Comparison of ENCODE assay signal across 9 cellular contexts in genomic region chr2:174729797-174730529, GRCh38. TPM values are rescaled to one million over a fixed set of nuclear protein-coding genes. Genes with fewer than 3 reads are reported as not detected.
A peak's percentile ranks its signal among the peaks of the same experiment; 100 is the strongest.
DNase-seq lines count a peak whose midpoint lies in the region; ATAC-seq, FAIRE-seq and TF ChIP-seq lines count a peak whose summit lies in the region.
"Had no signal": no experiment of that assay in that cellular context is flagged by ENCODE, and none has a peak within 500 bp of the region (broad histone marks: within the 10 kb centered on the region; RNA-seq: fewer than 3 reads in every experiment).

No MANE protein-coding gene starts in this region.

- WGBS in transverse colon (ENCODE audit: low coverage in 1 of 2), 2 donors, result 14% methylated on average over 52 of the region's 56 CpGs; no CpG with 5 or more reads in 1 of the 2 donors

- no peaks in the 10 kb centered on the region for H3K36me3 ChIP-seq in GM06990 (ENCODE audit: control insufficient read depth, insufficient read depth, low read length)
- no peaks in the 10 kb centered on the region for H3K36me3 ChIP-seq in transverse colon
- H3K36me3 ChIP-seq in SJCRH30, result no peaks in the 10 kb centered on the region

- ATAC-seq in naive thymus-derived CD8-positive, alpha-beta T cell, result peak; percentile 81

- H3K27me3 ChIP-seq in GM06990 (replicated peaks; ENCODE audit: control insufficient read depth, insufficient read depth, low read length), result no peaks in the 10 kb centered on the region; the same call in 1 of the 2 replicates
- peaks cover 45% of the 10 kb centered on the region for H3K27me3 ChIP-seq in transverse colon
- no peaks in the 10 kb centered on the region for H3K27me3 ChIP-seq in SJCRH30

- DNase-seq in GM06990 (ENCODE audit: extremely low read depth, insufficient read length) (no peak), epithelial cell of esophagus (ENCODE audit: low read depth) (peak; percentile 18), transverse colon (no peak), SJCRH30 (no peak), GM12891 (ENCODE audit: insufficient read length, low spot score) (no peak), SKM-1 treated with dmso at 0.1 percent for 144 hours (lab: John Stamatoyannopoulos, UW; ENCODE audit: unreplicated experiment) (no peak)
- DNase-seq in activated CD4-positive, alpha-beta T cell treated with anti-CD3 and anti-CD28 coated beads, Interleukin-2, amount 50 U/mL, for 24 hours (ENCODE audit: low read depth in 1 of 2, low spot score in 1 of 2), result peak; percentile 32 to 42
- DNase-seq in naive thymus-derived CD8-positive, alpha-beta T cell, result peak in 8 of 10 donors; percentile 10 to 65 (median 36)

- no peak for TF ChIP-seq EP300 in transverse colon (IDR thresholded peaks at IDR 0.05; ENCODE audit: low read depth)

- TF ChIP-seq CTCF in GM06990 (IDR thresholded peaks at IDR 0.05; ENCODE audit: insufficient read depth, low read length, poor library complexity, severe bottlenecking) (no peak), epithelial cell of esophagus (IDR thresholded peaks at IDR 0.05; ENCODE audit: insufficient read depth, low read depth, low read length, missing control alignments) (no peak), transverse colon (IDR thresholded peaks at IDR 0.05) (no peak)

- H3K27ac Mint-ChIP-seq in naive thymus-derived CD8-positive, alpha-beta T cell, result peak overlapping the region in 7 of 10 donors; percentile 37 to 85 (median 76)

- H3K4me1 Mint-ChIP-seq in naive thymus-derived CD8-positive, alpha-beta T cell, result peaks cover 15 to 29% (median 23%) of the 10 kb centered on the region in 4 donors

- H3K4me1 ChIP-seq in transverse colon (peaks cover 0 to 9% (median 7%) of the 10 kb centered on the region in 4 donors), SJCRH30 (no peaks in the 10 kb centered on the region)

- H3K4me3 Mint-ChIP-seq in naive thymus-derived CD8-positive, alpha-beta T cell, result peak overlapping the region; percentile 84 to 94 (median 90)

- intact Hi-C loops in transverse colon (cut with DNase I; ENCODE audit: low total_unique reads), result no loop called here

- no peak for FAIRE-seq in GM12891 (lab: Jason Lieb, UNC)

- peaks cover 0 to 33% (median 2%) of the 10 kb centered on the region in 5 donors for H3K27me3 Mint-ChIP-seq in naive thymus-derived CD8-positive, alpha-beta T cell

- POLR2A ChIA-PET in naive thymus-derived CD8-positive, alpha-beta T cell (lab: Charles Lee), result interaction anchor here (0.5 kb wide), 2 partner anchors 23 to 1751 kb away, joined by 3 read pairs; no protein-coding TSS in a partner anchor

- TF ChIP-seq POLR2A in transverse colon (IDR thresholded peaks at IDR 0.05) (no peak), GM12891 (IDR thresholded peaks at IDR 0.05; ENCODE audit: low read depth, low read length) (no peak)

- H3K9me3 Mint-ChIP-seq in naive thymus-derived CD8-positive, alpha-beta T cell, result no peaks in the 10 kb centered on the region

- H3K36me3 Mint-ChIP-seq in naive thymus-derived CD8-positive, alpha-beta T cell, result no peaks in the 10 kb centered on the region

- H3K27ac ChIP-seq in transverse colon (no peak overlapping the region), SJCRH30 (no peak overlapping the region)
- H3K27ac ChIP-seq: HL-60 had no signal

- H3K4me3 ChIP-seq in GM06990 (replicated peaks; ENCODE audit: low read depth, low read length) (peak overlapping the region; percentile 1; the same call in 1 of the 2 replicates), epithelial cell of esophagus (ENCODE audit: low read length) (peak overlapping the region; percentile 11), transverse colon (peak overlapping the region; percentile 1 to 39 (median 16)), SJCRH30 (no peak overlapping the region)

- in situ Hi-C loops in transverse colon (cut with MboI; ENCODE audit: low pct_ligation_motif_present in 1 of 4, low pct_unique_long_range_greater_than_20kb in 1 of 4, low sequenced_read_pairs in 3 of 4), result no loop called here

- H3K9me3 ChIP-seq in transverse colon (no peaks in the 10 kb centered on the region), SJCRH30 (replicated peaks) (no peaks in the 10 kb centered on the region)

TF ChIP-seq in GM12891, 5 proteins besides CTCF, POLR2A, EP300 and RAD21:
- TF ChIP-seq TAF1 (IDR thresholded peaks at IDR 0.05; ENCODE audit: low read depth, low read length) (no peak), POU2F2 (IDR thresholded peaks at IDR 0.05; ENCODE audit: low read depth, low read length) (no peak), POLR2AphosphoS5 (IDR thresholded peaks at IDR 0.05; ENCODE audit: low read depth, low read length) (no peak), PAX5 (IDR thresholded peaks at IDR 0.05; ENCODE audit: insufficient read depth, low read length, severe bottlenecking) (no peak), SPI1 (IDR thresholded peaks at IDR 0.05; ENCODE audit: low read depth, low read length) (no peak)

RNA-seq across cellular contexts. Expression of gene CHRNA1, which starts 34.3 kb away (rescaled TPM):
- not detected for total RNA-seq in naive thymus-derived CD8-positive, alpha-beta T cell
- not detected for polyA plus RNA-seq in naive thymus-derived CD8-positive, alpha-beta T cell
- 1 to 10 TPM in 3 of 4 donors, not detected in 1; 2.6 to 7.4 (median 3.0) TPM for total RNA-seq in transverse colon
- 371 and 375 TPM in 2 replicates for total RNA-seq in SJCRH30 (2014; rRNA removed; shearing (Covaris generic))
- polyA plus RNA-seq in GM12891 (2012; ENCODE audit: low read depth, missing spikeins), result not detected

Comparison
In these comparisons a context has a peak if more than half of its experiments do, and no peak if none do; other contexts are left out.
1. DNase-seq: peak in activated CD4-positive, alpha-beta T cell treated with anti-CD3 and anti-CD28 coated beads, Interleukin-2, amount 50 U/mL, for 24 hours (2 of 2), epithelial cell of esophagus (single experiment) and naive thymus-derived CD8-positive, alpha-beta T cell (8 of 10); none in GM06990 (single experiment), transverse colon (single experiment), SJCRH30 (0 of 2), GM12891 (single experiment) and SKM-1 treated with dmso at 0.1 percent for 144 hours (single experiment).
2. RNA of gene CHRNA1, which starts 34.3 kb away (total RNA-seq): 371 to 375 TPM in SJCRH30; 2.6 to 7.4 TPM in transverse colon and not detected in naive thymus-derived CD8-positive, alpha-beta T cell; every median in the first group is over 10 times any median in the second.